Comparison of ENCODE assay signal across 26 cellular contexts in genomic region chr16:49911430-49911829, GRCh38. TPM values are rescaled to one million over a fixed set of nuclear protein-coding genes. Genes with fewer than 3 reads are reported as not detected.
DNase-seq lines count a peak whose midpoint lies in the region; ATAC-seq, FAIRE-seq and TF ChIP-seq lines count a peak whose summit lies in the region.
"Had no signal": no experiment of that assay in that cellular context is flagged by ENCODE, and none has a peak within 500 bp of the region (broad histone marks: within the 10 kb centered on the region; RNA-seq: fewer than 3 reads in every experiment).

No MANE protein-coding gene starts in this region.

- H3K9ac ChIP-seq in H1 (replicated peaks in 1 of 4; ENCODE audit: extremely low read depth in 1 of 4, low read depth in 3 of 4, low read length in 3 of 4) = no peak overlapping the region
- H3K9ac ChIP-seq in neural progenitor cell = no peak overlapping the region
- H3K9ac ChIP-seq: BLaER1 treated with 17β-estradiol and CSF1 and Interleukin-3, amounts not matched to agents 10 nM and 100 nM had no signal

- H3K9me3 ChIP-seq in H1 (ENCODE audit: insufficient read depth in 2 of 2, low read depth in 1 of 2, low read length in 1 of 2) (no peaks in the 10 kb centered on the region; a peak in 1 of 4 replicates), neural progenitor cell (ENCODE audit: low read depth) (no peaks in the 10 kb centered on the region)
- H3K9me3 ChIP-seq: A549, BE2C had no signal

- no peak overlapping the region for H4K91ac ChIP-seq in H1 (replicated peaks; ENCODE audit: insufficient read length, low read length)

- H2AFZ ChIP-seq in H1 (ENCODE audit: low read length) (no peak overlapping the region), neural progenitor cell (replicated peaks) (no peak overlapping the region)

- CTCF ChIA-PET in H1 (lab: Charles Lee; ENCODE audit: partially characterized antibody) = interaction anchor here (0.6 to 2.5 kb wide), 5 partner anchors 10 to 260 kb away, joined by 3 to 21 read pairs (median 6); no protein-coding TSS in a partner anchor

- H3K4me3 ChIP-seq in H1 (ENCODE audit: extremely low read depth in 1 of 4, insufficient read depth in 2 of 4, low read depth in 3 of 4, low read length in 4 of 4) = no peak overlapping the region
- no peak overlapping the region for H3K4me3 ChIP-seq in neural progenitor cell
- H3K4me3 ChIP-seq: A549; BLaER1 treated with 17β-estradiol and CSF1 and Interleukin-3, amounts not matched to agents 10 nM and 100 nM had no signal

- H3K4me1 ChIP-seq in H1 (replicated peaks in 1 of 4; ENCODE audit: control insufficient read depth in 3 of 4, insufficient read depth in 4 of 4, low read length in 3 of 4) = no peaks in the 10 kb centered on the region; a peak in 2 of 7 replicates
- no peaks in the 10 kb centered on the region for H3K4me1 ChIP-seq in neural progenitor cell
- H3K4me1 ChIP-seq: A549, BE2C had no signal

- H4K5ac ChIP-seq in H1 (ENCODE audit: insufficient read length, low read depth, low read length) = no peak overlapping the region

- TF ChIP-seq EP300 in H1 (IDR thresholded peaks at IDR 0.05; ENCODE audit: borderline replicate concordance in 1 of 2, low read depth in 2 of 2, low read length in 2 of 2) = no peak

- H3K27ac Mint-ChIP-seq in natural killer cell treated with Interleukin-12 subunit alpha and Interleukin-12 subunit beta and Interleukin-15 and Interleukin-18, amount 100 ng/mL, for 72 hours = no peak overlapping the region
- H3K27ac Mint-ChIP-seq in natural killer cell = no peak overlapping the region
- H3K27ac Mint-ChIP-seq in neural progenitor cell = peak overlapping the region; percentile 41
- H3K27ac Mint-ChIP-seq: CD14-positive monocyte; CD4-positive, alpha-beta T cell had no signal

- H3K79me2 ChIP-seq in H1 (ENCODE audit: control insufficient read depth in 1 of 2, insufficient read depth in 2 of 2, low read length in 2 of 2) = no peaks in the 10 kb centered on the region
- H3K79me2 ChIP-seq in neural progenitor cell (ENCODE audit: low read depth) = no peaks in the 10 kb centered on the region

- FAIRE-seq in H1 (lab: Jason Lieb, UNC) = no peak
- FAIRE-seq: A549, D721Med, GM12891, GM18507 had no signal

- intact Hi-C loops in natural killer cell (cut with micrococcal nuclease) = no loop called here

- H2BK20ac ChIP-seq in H1 (ENCODE audit: low read length) = no peak overlapping the region

- H3K14ac ChIP-seq in H1 (ENCODE audit: insufficient read length) = no peak overlapping the region

- no peak overlapping the region for H3K4me2 ChIP-seq in H1 (ENCODE audit: insufficient read depth in 1 of 2, low read depth in 2 of 2, low read length in 2 of 2)
- H3K4me2 ChIP-seq in neural progenitor cell = no peak overlapping the region
- H3K4me2 ChIP-seq: A549; BLaER1 treated with 17β-estradiol and CSF1 and Interleukin-3, amounts not matched to agents 10 nM and 100 nM had no signal

- no peak overlapping the region for H3K27ac ChIP-seq in H1 (ENCODE audit: low read depth, low read length)
- H3K27ac ChIP-seq in neural progenitor cell = no peak overlapping the region
- H3K27ac ChIP-seq: A549; BLaER1 treated with 17β-estradiol and CSF1 and Interleukin-3, amounts not matched to agents 10 nM and 100 nM had no signal

- H4K20me1 ChIP-seq in H1 (replicated peaks in 1 of 2; ENCODE audit: control insufficient read depth in 1 of 2, insufficient read depth in 2 of 2, low read length in 2 of 2) = no peaks in the 10 kb centered on the region
- no peaks in the 10 kb centered on the region for H4K20me1 ChIP-seq in neural progenitor cell (ENCODE audit: low read depth)
- H4K20me1 ChIP-seq: BLaER1 treated with 17β-estradiol and CSF1 and Interleukin-3, amounts not matched to agents 10 nM and 100 nM had no signal

- POLR2A ChIA-PET in H1 (lab: Charles Lee; ENCODE audit: partially characterized antibody) = no interaction called here

- H3K18ac ChIP-seq in H1 (ENCODE audit: extremely low read depth, low read length) = no peak overlapping the region; the same call in 1 of the 2 replicates

- peaks cover 0 to 11% of the 10 kb centered on the region in 2 donors for H3K4me1 Mint-ChIP-seq in natural killer cell treated with Interleukin-12 subunit alpha and Interleukin-12 subunit beta and Interleukin-15 and Interleukin-18, amount 100 ng/mL, for 72 hours (ENCODE audit: low read depth in 2 of 2)
- peaks cover 15 to 16% of the 10 kb centered on the region in 2 donors for H3K4me1 Mint-ChIP-seq in natural killer cell
- peaks cover 22% of the 10 kb centered on the region for H3K4me1 Mint-ChIP-seq in neural progenitor cell
- H3K4me1 Mint-ChIP-seq: CD14-positive monocyte; CD8-positive, alpha-beta memory T cell had no signal

- no peaks in the 10 kb centered on the region for H3K36me3 Mint-ChIP-seq in natural killer cell treated with Interleukin-12 subunit alpha and Interleukin-12 subunit beta and Interleukin-15 and Interleukin-18, amount 100 ng/mL, for 72 hours
- H3K36me3 Mint-ChIP-seq in natural killer cell (no peaks in the 10 kb centered on the region), neural progenitor cell (peaks cover 3% of the 10 kb centered on the region)
- H3K36me3 Mint-ChIP-seq: CD14-positive monocyte; CD8-positive, alpha-beta memory T cell had no signal

- no peaks in the 10 kb centered on the region for H3K79me1 ChIP-seq in H1 (ENCODE audit: low read depth, low read length)

- DNase-seq in natural killer cell treated with Interleukin-12 subunit alpha and Interleukin-12 subunit beta and Interleukin-15 and Interleukin-18, amount 100 ng/mL, for 72 hours (ENCODE audit: low spot score) = peak; percentile 51
- no peak for DNase-seq in natural killer cell
- no peak for DNase-seq in H1 (ENCODE audit: low read depth in 1 of 2, low spot score in 2 of 2)
- no peak for DNase-seq in neural progenitor cell (ENCODE audit: low spot score)
- no peak for DNase-seq in G401 (ENCODE audit: low spot score)
- no peak for DNase-seq in NCI-H524 (lab: John Stamatoyannopoulos, UW)
- DNase-seq in effector CD4-positive, alpha-beta T cell = no peak
- DNase-seq: 8988T; ACHN; AML-193; CD4-positive, alpha-beta T cell; CD8-positive, alpha-beta memory T cell; DMS 273 treated with DMSO at 0.1 percent for 48 hours; DMS79; EL; GF-D8; GOT3; H7 had no signal

- no peak overlapping the region for H2AK5ac ChIP-seq in H1 (ENCODE audit: low read depth, low read length)

- ATAC-seq in natural killer cell treated with Interleukin-12 subunit alpha and Interleukin-12 subunit beta and Interleukin-15 and Interleukin-18, amount 100 ng/mL, for 72 hours = no peak
- no peak for ATAC-seq in natural killer cell
- ATAC-seq: A549, HCT116 had no signal

- no peak overlapping the region for H2BK120ac ChIP-seq in H1 (replicated peaks; ENCODE audit: low read depth, low read length)

- peaks cover 0 to 7% of the 10 kb centered on the region in 2 donors for H3K27me3 Mint-ChIP-seq in natural killer cell treated with Interleukin-12 subunit alpha and Interleukin-12 subunit beta and Interleukin-15 and Interleukin-18, amount 100 ng/mL, for 72 hours
- H3K27me3 Mint-ChIP-seq in natural killer cell (ENCODE audit: low read depth in 2 of 2) (no peaks in the 10 kb centered on the region), neural progenitor cell (ENCODE audit: insufficient read depth, low read depth) (peaks cover 15% of the 10 kb centered on the region)
- H3K27me3 Mint-ChIP-seq: CD4-positive, alpha-beta T cell had no signal

- no peak overlapping the region for H3K4ac ChIP-seq in H1 (replicated peaks; ENCODE audit: insufficient read length, low read depth, low read length)

- WGBS in H1 (ENCODE audit: extremely low coverage in 1 of 2, insufficient coverage in 1 of 2, insufficient read length in 1 of 2, insufficient replicate concordance in 2 of 2, low coverage in 1 of 2, low lambda C conversion rate in 2 of 2, missing lambda C conversion rate in 1 of 2), 2 experiments = 89% methylated on average over 2 of the region's 2 CpGs; no CpG with 5 or more reads in 1 of the 2 experiments

- TF ChIP-seq CTCF in natural killer cell (IDR thresholded peaks at IDR 0.05) (no peak), H1 (IDR thresholded peaks at IDR 0.05; ENCODE audit: control extremely low read depth in 1 of 3, insufficient read depth in 1 of 3, low read depth in 1 of 3, low read length in 3 of 3) (no peak), neural progenitor cell (IDR thresholded peaks at IDR 0.05) (no peak)

- TF ChIP-seq RAD21 in H1 (IDR thresholded peaks at IDR 0.05 in 1 of 2, conservative IDR thresholded peaks at IDR 0.05 in 1 of 2; ENCODE audit: low read depth in 2 of 2, low read length in 2 of 2) = no peak

- TF ChIP-seq POLR2A in H1 (IDR thresholded peaks at IDR 0.05; ENCODE audit: control extremely low read depth in 1 of 2, low read depth in 2 of 2, low read length in 2 of 2) = no peak

- no peak overlapping the region for H3K23ac ChIP-seq in H1 (ENCODE audit: insufficient read length)

- H2BK5ac ChIP-seq in H1 (ENCODE audit: low read depth, low read length) = no peak overlapping the region

- no peaks in the 10 kb centered on the region for H3K9me3 Mint-ChIP-seq in natural killer cell treated with Interleukin-12 subunit alpha and Interleukin-12 subunit beta and Interleukin-15 and Interleukin-18, amount 100 ng/mL, for 72 hours
- H3K9me3 Mint-ChIP-seq in natural killer cell (no peaks in the 10 kb centered on the region), neural progenitor cell (peaks cover 10% of the 10 kb centered on the region)
- H3K9me3 Mint-ChIP-seq: CD4-positive, alpha-beta T cell had no signal

- in situ Hi-C loops in G401 (cut with HindIII; ENCODE audit: low sequenced_read_pairs) = no loop called here

- no peak overlapping the region for H3K56ac ChIP-seq in H1 (replicated peaks; ENCODE audit: insufficient read length, low read depth, low read length)

- no peaks in the 10 kb centered on the region for H3F3A ChIP-seq in neural progenitor cell (ENCODE audit: low read depth)

- H3K23me2 ChIP-seq in H1 (ENCODE audit: low read depth, low read length) = no peaks in the 10 kb centered on the region

- H4K8ac ChIP-seq in H1 (ENCODE audit: extremely low read depth, insufficient read depth, low read length) = 0 out of 2 replicates have a peak overlapping the region, but pooled peaks have one; percentile 3

- H3K27me3 ChIP-seq in H1 (replicated peaks in 1 of 4; ENCODE audit: control insufficient read depth in 3 of 4, extremely low read depth in 1 of 4, insufficient read depth in 3 of 4, low read length in 3 of 4) (no peaks in the 10 kb centered on the region), neural progenitor cell (no peaks in the 10 kb centered on the region)
- H3K27me3 ChIP-seq: BE2C; BLaER1 treated with 17β-estradiol and CSF1 and Interleukin-3, amounts not matched to agents 10 nM and 100 nM had no signal

- peak overlapping the region; percentile 27; the same call in 1 of the 2 replicates for H2BK12ac ChIP-seq in H1 (ENCODE audit: low read depth, low read length)

- no peak overlapping the region for H3K4me3 Mint-ChIP-seq in natural killer cell treated with Interleukin-12 subunit alpha and Interleukin-12 subunit beta and Interleukin-15 and Interleukin-18, amount 100 ng/mL, for 72 hours
- H3K4me3 Mint-ChIP-seq in natural killer cell = no peak overlapping the region
- peak overlapping the region; percentile 48 for H3K4me3 Mint-ChIP-seq in neural progenitor cell
- H3K4me3 Mint-ChIP-seq: CD14-positive monocyte; CD4-positive, alpha-beta T cell; CD8-positive, alpha-beta memory T cell had no signal

- no peak overlapping the region for H2BK15ac ChIP-seq in H1 (ENCODE audit: low read length)

- no peaks in the 10 kb centered on the region for H3K36me3 ChIP-seq in H1 (ENCODE audit: control insufficient read depth in 2 of 4, insufficient read depth in 4 of 4, low read length in 3 of 4)
- no peaks in the 10 kb centered on the region for H3K36me3 ChIP-seq in neural progenitor cell
- H3K36me3 ChIP-seq: BE2C; BLaER1 treated with 17β-estradiol and CSF1 and Interleukin-3, amounts not matched to agents 10 nM and 100 nM had no signal

RNA-seq across cellular contexts. Expression of gene ZNF423, which starts 55.5 kb away (rescaled TPM):
- not detected for total RNA-seq in natural killer cell treated with Interleukin-12 subunit alpha and Interleukin-12 subunit beta and Interleukin-15 and Interleukin-18, amount 100 ng/mL, for 72 hours
- total RNA-seq in natural killer cell (not detected), neural progenitor cell (ENCODE audit: low replicate concordance) (21.9 and 42.3 TPM in 2 replicates)
- 52.3 and 55.0 TPM in 2 replicates for total RNA-seq in H1 (2021; fragmentation: NEBNext Ultra II Directional; extraction: Animal tissue kit (Norgen Biotek cat#: 25700))
- polyA plus RNA-seq in H1 (2011; rRNA removed) = 38.2 and 41.2 TPM in 2 replicates
- 21.9 TPM for polyA plus RNA-seq in H1 (2011; cell fraction: cytosol; rRNA removed)
- polyA plus RNA-seq in H1 (2011; cell fraction: nucleus; rRNA removed) = 39.6 TPM
- polyA plus RNA-seq in H1 (2012, experiment 1 of 2) = 39.6 to 51.6 TPM (median 48.3 TPM) in 4 replicates
- 33.1 TPM for polyA plus RNA-seq in H1 (2012, experiment 2 of 2)
- polyA plus RNA-seq in H1 (2013, experiment 1 of 2) = 24.8 TPM
- polyA plus RNA-seq in H1 (2013, experiment 2 of 2) = 27.0 TPM
- 47.8 and 68.0 TPM in 2 replicates for polyA minus RNA-seq in H1 (2011; rRNA and poly(A)+ RNA removed)
- polyA minus RNA-seq in H1 (2011; cell fraction: cytosol; rRNA and poly(A)+ RNA removed) = 46.3 TPM
- polyA minus RNA-seq in H1 (2011; cell fraction: nucleus; rRNA and poly(A)+ RNA removed) = 49.0 TPM
- total RNA-seq in G401 (2014; rRNA removed; shearing (Covaris generic)) = 0.07 TPM in 1 of 2 replicates, not detected in the other
- total RNA-seq: CD4-positive, alpha-beta T cell; CD8-positive, alpha-beta memory T cell had no signal
- polyA plus RNA-seq: CD14-positive monocyte; CD8-positive, alpha-beta memory T cell had no signal

Comparison
In these comparisons a context has a peak if more than half of its experiments do, and no peak if none do; other contexts are left out.
1. RNA of gene ZNF423, which starts 55.5 kb away (total RNA-seq): 52.3 to 55.0 TPM in H1 and 21.9 to 42.3 TPM in neural progenitor cell; 0.07 TPM in G401, not detected in natural killer cell treated with Interleukin-12 subunit alpha and Interleukin-12 subunit beta and Interleukin-15 and Interleukin-18, amount 100 ng/mL, for 72 hours and not detected in natural killer cell; every median in the first group is over 10 times any median in the second.